Comparison of ENCODE assay signal across 9 cellular contexts in genomic region chr1:161013104-161013590, GRCh38. TPM values are rescaled to one million over a fixed set of nuclear protein-coding genes. Genes with fewer than 3 reads are reported as not detected.
DNase-seq lines count a peak whose midpoint lies in the region; ATAC-seq, FAIRE-seq and TF ChIP-seq lines count a peak whose summit lies in the region.
"Had no signal": no experiment of that assay in that cellular context is flagged by ENCODE, and none has a peak within 500 bp of the region (broad histone marks: within the 10 kb centered on the region; RNA-seq: fewer than 3 reads in every experiment).

No MANE protein-coding gene starts in this region.

- H3K4me1 Mint-ChIP-seq in activated CD4-positive, alpha-beta T cell treated with anti-CD3 and anti-CD28 coated beads for 36 hours = peaks cover 31% of the 10 kb centered on the region

- peak; percentile 40 for ATAC-seq in activated CD4-positive, alpha-beta T cell treated with anti-CD3 and anti-CD28 coated beads for 36 hours
- ATAC-seq in esophagus mucosa = peak; percentile 8

- no peaks in the 10 kb centered on the region for H3K27me3 Mint-ChIP-seq in activated CD4-positive, alpha-beta T cell treated with anti-CD3 and anti-CD28 coated beads for 36 hours

- DNase-seq in activated CD4-positive, alpha-beta T cell treated with anti-CD3 and anti-CD28 coated beads for 36 hours = peak; percentile 22
- DNase-seq in activated CD4-positive, alpha-beta T cell treated with anti-CD3 and anti-CD28 coated beads, Interleukin-2, amount 50 U/mL, for 48 hours = no peak
- DNase-seq in OCI-M1 (lab: John Stamatoyannopoulos, UW) (peak; percentile 67), renal cortical epithelial cell (ENCODE audit: low read depth) (peak; percentile 33), GM12892 (ENCODE audit: insufficient read length) (no peak), NCI-H748 treated with DMSO at 0.1 percent for 48 hours (lab: John Stamatoyannopoulos, UW) (no peak), NCI-H526 treated with DMSO at 0.1 percent for 48 hours (lab: John Stamatoyannopoulos, UW) (no peak)

- POLR2A ChIA-PET in activated CD4-positive, alpha-beta T cell treated with anti-CD3 and anti-CD28 coated beads for 36 hours (lab: Charles Lee) = interaction anchor here (0.7 to 1.1 kb wide), 3 partner anchors 59 to 190 kb away, joined by 3 to 4 read pairs (median 4); partner anchors contain the start of gene UFC1

- FAIRE-seq in GM12892 (lab: Jason Lieb, UNC) = no peak

- no peaks in the 10 kb centered on the region for H3K36me3 Mint-ChIP-seq in activated CD4-positive, alpha-beta T cell treated with anti-CD3 and anti-CD28 coated beads for 36 hours (ENCODE audit: low read depth)

- no peak for TF ChIP-seq POLR2A in GM12892 (IDR thresholded peaks at IDR 0.05; ENCODE audit: low read depth, low read length)

- H3K9me3 Mint-ChIP-seq in activated CD4-positive, alpha-beta T cell treated with anti-CD3 and anti-CD28 coated beads for 36 hours (ENCODE audit: low read depth) = no peaks in the 10 kb centered on the region

- peak overlapping the region; percentile 91 for H3K27ac Mint-ChIP-seq in activated CD4-positive, alpha-beta T cell treated with anti-CD3 and anti-CD28 coated beads for 36 hours

- CTCF ChIA-PET in activated CD4-positive, alpha-beta T cell treated with anti-CD3 and anti-CD28 coated beads for 36 hours (lab: Charles Lee) = interaction anchor here (0.6 to 1.6 kb wide), 9 partner anchors 8 to 213 kb away, joined by 3 to 9 read pairs (median 3); partner anchors contain the start of genes F11R, KLHDC9, TOMM40L and USF1

- intact Hi-C loops in activated CD4-positive, alpha-beta T cell treated with anti-CD3 and anti-CD28 coated beads for 36 hours (cut with DNase I, micrococcal nuclease) = loop anchor here in 1 of 2 experiments (5.0 kb wide), 1 partner anchor 51 kb away; no protein-coding TSS in a partner anchor

- H3K4me3 Mint-ChIP-seq in activated CD4-positive, alpha-beta T cell treated with anti-CD3 and anti-CD28 coated beads for 36 hours = peak overlapping the region; percentile 70

RNA-seq across cellular contexts. Expression of gene F11R, which starts 7.8 kb away (rescaled TPM):
- total RNA-seq in activated CD4-positive, alpha-beta T cell treated with anti-CD3 and anti-CD28 coated beads for 36 hours = 10 to 100 TPM; 16.9 to 25.2 TPM
- 137 TPM for total RNA-seq in esophagus mucosa
- total RNA-seq in renal cortical epithelial cell = 145 and 248 TPM in 2 replicates
- 27.0 TPM for polyA plus RNA-seq in GM12892 (2012; ENCODE audit: missing spikeins)

RNA-seq across cellular contexts. Expression of gene TSTD1, which starts 25.6 kb away (rescaled TPM):
- 10 to 100 TPM; 26.0 to 42.8 TPM for total RNA-seq in activated CD4-positive, alpha-beta T cell treated with anti-CD3 and anti-CD28 coated beads for 36 hours
- total RNA-seq in esophagus mucosa = 67.9 TPM
- 45.1 and 106 TPM in 2 replicates for total RNA-seq in renal cortical epithelial cell
- 100 TPM for polyA plus RNA-seq in GM12892 (2012; ENCODE audit: missing spikeins)

RNA-seq across cellular contexts. Expression of gene USF1, which starts 32.6 kb away (rescaled TPM):
- total RNA-seq in activated CD4-positive, alpha-beta T cell treated with anti-CD3 and anti-CD28 coated beads for 36 hours = 10 to 100 TPM; 34.5 to 42.8 TPM
- total RNA-seq in esophagus mucosa (25.2 TPM), renal cortical epithelial cell (61.1 and 80.9 TPM in 2 replicates)
- 37.3 TPM for polyA plus RNA-seq in GM12892 (2012; ENCODE audit: missing spikeins)

RNA-seq across cellular contexts. Expression of gene ARHGAP30, which starts 56.5 kb away (rescaled TPM):
- 100 to 1,000 TPM; 125 to 165 TPM for total RNA-seq in activated CD4-positive, alpha-beta T cell treated with anti-CD3 and anti-CD28 coated beads for 36 hours
- total RNA-seq in esophagus mucosa (6.0 TPM), renal cortical epithelial cell (0.17 TPM in 1 of 2 replicates, not detected in the other)
- 51.8 TPM for polyA plus RNA-seq in GM12892 (2012; ENCODE audit: missing spikeins)
- polyA plus RNA-seq: BJ had no signal

RNA-seq across cellular contexts. Expression of gene ITLN2, which starts 58.5 kb away (rescaled TPM):
- total RNA-seq in activated CD4-positive, alpha-beta T cell treated with anti-CD3 and anti-CD28 coated beads for 36 hours = not detected
- 0.16 TPM for total RNA-seq in esophagus mucosa
- not detected in 2 replicates for total RNA-seq in renal cortical epithelial cell
- not detected for polyA plus RNA-seq in GM12892 (2012; ENCODE audit: missing spikeins)
- polyA plus RNA-seq: BJ had no signal

Comparison
In these comparisons a context has a peak if more than half of its experiments do, and no peak if none do; other contexts are left out.
1. DNase-seq: peak in activated CD4-positive, alpha-beta T cell treated with anti-CD3 and anti-CD28 coated beads for 36 hours (single experiment), OCI-M1 (single experiment) and renal cortical epithelial cell (single experiment); none in activated CD4-positive, alpha-beta T cell treated with anti-CD3 and anti-CD28 coated beads, Interleukin-2, amount 50 U/mL, for 48 hours (0 of 2), GM12892 (single experiment), NCI-H748 treated with DMSO at 0.1 percent for 48 hours (single experiment) and NCI-H526 treated with DMSO at 0.1 percent for 48 hours (single experiment).